ENCODE assay signal across 22 cellular contexts in the genomic region with DNA sequence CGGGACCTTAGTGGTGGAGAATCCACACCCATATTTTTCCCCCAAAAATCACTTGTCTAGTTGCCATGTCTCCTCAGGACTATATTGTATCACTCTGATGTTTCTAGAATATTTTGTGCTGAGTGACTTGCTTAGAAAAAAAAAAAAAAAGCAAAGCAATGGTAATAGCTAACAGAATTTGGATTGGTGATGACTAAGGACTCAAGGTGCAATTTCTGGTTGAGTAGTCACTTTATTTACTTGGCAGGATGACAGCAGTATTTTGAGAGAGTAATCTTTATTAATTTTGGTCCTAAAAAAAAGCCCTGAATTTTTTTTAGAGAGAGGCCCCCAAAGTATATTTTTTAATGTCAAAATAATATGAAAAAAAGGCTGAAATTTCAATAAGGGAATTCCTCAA. TPM values are rescaled to one million over a fixed set of nuclear protein-coding genes. Genes with fewer than 3 reads are reported as not detected.
"Had no signal": no experiment of that assay in that cellular context is flagged by ENCODE, and none has a peak within 500 bp of the region (broad histone marks: within the 10 kb centered on the region; RNA-seq: fewer than 3 reads in every experiment).

No MANE protein-coding gene starts in this region.

- H3K4me3 ChIP-seq: stomach, suprapubic skin, transverse colon had no signal

- DNase-seq: activated CD4-positive, alpha-beta memory T cell treated with anti-CD3 and anti-CD28 coated beads, Interleukin-2, amount 10 ng/mL, durations not matched to agents 7 days and 5 days; activated CD4-positive, alpha-beta T cell treated with anti-CD3 and anti-CD28 coated beads, Interleukin-2, amount 10 ng/mL, durations not matched to agents 24 days and 14 days; activated effector memory CD4-positive, alpha-beta T cell treated with Interleukin-2 at 50 U/mL for 16 hours; activated naive CD4-positive, alpha-beta T cell treated with anti-CD3 and anti-CD28 coated beads for 36 hours; activated naive CD8-positive, alpha-beta T cell treated with anti-CD3 and anti-CD28 coated beads, Interleukin-2, amount 10 ng/mL, durations not matched to agents 7 days and 5 days; activated T-cell treated with anti-CD3 and anti-CD28 coated beads, Interleukin-2, amount 50 U/mL, for 72 hours; amygdala; effector CD4-positive, alpha-beta T cell; immature natural killer cell; small intestine; stimulated activated CD4-positive, alpha-beta T cell treated with anti-CD3 and anti-CD28 coated beads, Interleukin-15, amount 100 ng/mL, for 24 hours; stomach; T1000; transverse colon had no signal

- H3K27me3 ChIP-seq: foreskin keratinocyte, stomach, transverse colon had no signal

- H3K9me3 ChIP-seq: stomach, suprapubic skin, transverse colon had no signal

- ATAC-seq: activated T-cell treated with anti-CD3 and anti-CD28 coated beads, Interleukin-2, amount 50 U/mL, for 72 hours; foreskin keratinocyte; sciatic nerve; stimulated activated memory B cell treated with anti-CD40 and anti-IgM and Interleukin-4, amounts not matched to agents 10 μg/mL and 1 μg/mL and 100 μg/mL, for 72 hours had no signal

- H3K36me3 ChIP-seq: stomach, suprapubic skin, transverse colon had no signal

- H3K4me1 ChIP-seq: suprapubic skin, transverse colon had no signal

- H3K27ac ChIP-seq: foreskin keratinocyte, stomach, suprapubic skin, transverse colon had no signal

- FAIRE-seq: endometrium, small intestine, urothelium cell line had no signal

RNA-seq across cellular contexts. Expression of gene MYO3B, which starts 32.8 kb away (rescaled TPM):
- total RNA-seq: chondrocyte had no signal
- polyA plus RNA-seq: immature natural killer cell, liver had no signal
